ENCODE assay signal across 8 cellular contexts in the genomic region with DNA sequence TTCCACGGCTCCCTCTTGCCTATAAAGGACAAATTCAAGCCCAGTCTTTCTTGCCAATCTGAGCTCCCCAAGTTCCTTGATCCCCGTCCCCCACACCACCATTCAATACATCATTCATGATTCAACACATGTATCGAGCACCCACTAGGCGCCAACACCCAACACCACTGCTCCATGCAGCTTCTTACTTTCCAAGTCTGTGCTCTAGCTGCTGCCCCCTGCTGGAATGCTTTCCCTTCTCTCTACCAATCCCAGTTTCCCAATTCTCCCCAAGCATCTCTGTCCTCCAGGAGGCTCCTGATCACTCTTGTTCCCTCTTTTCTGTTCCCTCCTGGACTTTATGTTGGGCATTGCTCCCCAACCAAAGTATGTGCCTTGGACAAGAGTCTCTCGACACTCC.
DNase-seq lines count a peak whose midpoint lies in the region; ATAC-seq and TF ChIP-seq lines count a peak whose summit lies in the region.

No MANE protein-coding gene starts in this region.

- H3K27me3 Mint-ChIP-seq in effector memory CD8-positive, alpha-beta T cell: peaks cover 5 to 9% of the 10 kb centered on the region in 2 donors

- peaks cover 17 to 23% of the 10 kb centered on the region in 2 donors for H3K4me1 Mint-ChIP-seq in effector memory CD8-positive, alpha-beta T cell (ENCODE audit: low read depth in 2 of 2)

- peak in 1 of 2 donors; percentile 60 for DNase-seq in cardiac muscle cell (ENCODE audit: low read depth in 1 of 2, low spot score in 1 of 2)
- no peak for DNase-seq in Right ventricle myocardium superior
- DNase-seq in NCI-H69 (lab: John Stamatoyannopoulos, UW): peak; percentile 21
- peak; percentile 69 for DNase-seq in fibroblast of mammary gland (ENCODE audit: low read depth)
- no peak for DNase-seq in upper lobe of right lung
- no peak for DNase-seq in NOMO-1 treated with DMSO at 0.1 percent for 48 hours (lab: John Stamatoyannopoulos, UW; ENCODE audit: unreplicated experiment)
- no peak for DNase-seq in DMS114 treated with DMSO at 0.1 percent for 48 hours (lab: John Stamatoyannopoulos, UW; ENCODE audit: unreplicated experiment)
- no peak for DNase-seq in effector memory CD8-positive, alpha-beta T cell

- no peaks in the 10 kb centered on the region for H3K36me3 ChIP-seq in cardiac muscle cell
- H3K36me3 ChIP-seq in upper lobe of right lung: no peaks in the 10 kb centered on the region

- no peak overlapping the region for H3K4me3 Mint-ChIP-seq in effector memory CD8-positive, alpha-beta T cell

- H3K4me1 ChIP-seq in cardiac muscle cell (ENCODE audit: low read depth): peaks cover 8% of the 10 kb centered on the region
- peaks cover 34% of the 10 kb centered on the region for H3K4me1 ChIP-seq in upper lobe of right lung

- H3K36me3 Mint-ChIP-seq in effector memory CD8-positive, alpha-beta T cell (ENCODE audit: insufficient read depth): peaks cover 9% of the 10 kb centered on the region

- no peaks in the 10 kb centered on the region for H3K27me3 ChIP-seq in cardiac muscle cell
- no peaks in the 10 kb centered on the region for H3K27me3 ChIP-seq in upper lobe of right lung

- intact Hi-C loops in Right ventricle myocardium superior (cut with DNase I) (no loop called here), upper lobe of right lung (cut with DNase I) (no loop called here)

- ATAC-seq in Right ventricle myocardium superior (ENCODE audit: poor library complexity): no peak
- ATAC-seq in upper lobe of right lung: no peak
- ATAC-seq in effector memory CD8-positive, alpha-beta T cell (replicated peaks): no peak

- no peaks in the 10 kb centered on the region for H3K9me3 Mint-ChIP-seq in effector memory CD8-positive, alpha-beta T cell

- H3K9me3 ChIP-seq in cardiac muscle cell (ENCODE audit: low read depth) (no peaks in the 10 kb centered on the region), upper lobe of right lung (no peaks in the 10 kb centered on the region)

- peak overlapping the region in 1 of 2 donors; percentile 4 for H3K27ac Mint-ChIP-seq in effector memory CD8-positive, alpha-beta T cell

- TF ChIP-seq CTCF in cardiac muscle cell (IDR thresholded peaks at IDR 0.05; ENCODE audit: low read depth, low read length) (peak; percentile 66), fibroblast of mammary gland (conservative IDR thresholded peaks at IDR 0.05; ENCODE audit: control insufficient read depth, insufficient read depth, low read depth, low read length) (peak; percentile 76), upper lobe of right lung (IDR thresholded peaks at IDR 0.05) (peak; percentile 38)

- H3K4me3 ChIP-seq in cardiac muscle cell (no peak overlapping the region), fibroblast of mammary gland (ENCODE audit: control insufficient read depth, low read depth, low read length) (no peak overlapping the region), upper lobe of right lung (no peak overlapping the region)

- H3K27ac ChIP-seq in cardiac muscle cell (no peak overlapping the region), upper lobe of right lung (no peak overlapping the region)

Comparison
In these comparisons a context has a peak if more than half of its experiments do, and no peak if none do; other contexts are left out.
1. DNase-seq: peak in NCI-H69 (single experiment) and fibroblast of mammary gland (single experiment); none in Right ventricle myocardium superior (single experiment), upper lobe of right lung (single experiment), NOMO-1 treated with DMSO at 0.1 percent for 48 hours (single experiment), DMS114 treated with DMSO at 0.1 percent for 48 hours (single experiment) and effector memory CD8-positive, alpha-beta T cell (0 of 3).
2. Peak in every context shown above with its lines, with median percentiles within 50 percentile points of each other: CTCF ChIP-seq.